In genomic region chr11:57584341-57584740, GRCh38 we compare ENCODE assay signal across 25 cellular contexts. TPM values are rescaled to one million over a fixed set of nuclear protein-coding genes. Genes with fewer than 3 reads are reported as not detected.
A peak's percentile ranks its signal among the peaks of the same experiment; 100 is the strongest.
DNase-seq lines count a peak whose midpoint lies in the region; ATAC-seq, FAIRE-seq and TF ChIP-seq lines count a peak whose summit lies in the region.
"Had no signal": no experiment of that assay in that cellular context is flagged by ENCODE, and none has a peak within 500 bp of the region (broad histone marks: within the 10 kb centered on the region; RNA-seq: fewer than 3 reads in every experiment).

No MANE protein-coding gene starts in this region.

- peaks cover 22% of the 10 kb centered on the region for H3K9me3 Mint-ChIP-seq in neural progenitor cell
- H3K9me3 Mint-ChIP-seq: CD4-positive, alpha-beta T cell had no signal

- peaks cover 41% of the 10 kb centered on the region for H3K4me1 ChIP-seq in BLaER1
- peaks cover 16% of the 10 kb centered on the region for H3K4me1 ChIP-seq in Loucy (ENCODE audit: insufficient read depth, low read length, poor library complexity, severe bottlenecking)
- peaks cover 23% of the 10 kb centered on the region for H3K4me1 ChIP-seq in neural progenitor cell
- no peaks in the 10 kb centered on the region for H3K4me1 ChIP-seq in vagina

- H3K4me3 Mint-ChIP-seq in neural progenitor cell, result peak overlapping the region; percentile 7
- H3K4me3 Mint-ChIP-seq: CD4-positive, alpha-beta T cell had no signal

- H2AFZ ChIP-seq in Loucy (ENCODE audit: low read length) (0 out of 2 replicates have a peak overlapping the region, but pooled peaks have one; percentile 22), neural progenitor cell (replicated peaks) (peak overlapping the region; percentile 97)

- intact Hi-C loops in vagina (cut with DNase I), result no loop called here

- peak overlapping the region; percentile 77 for H3K27ac ChIP-seq in BLaER1
- peak overlapping the region; percentile 55 for H3K27ac ChIP-seq in neural progenitor cell
- no peak overlapping the region for H3K27ac ChIP-seq in vagina
- H3K27ac ChIP-seq: KMS-11 had no signal

- no peak overlapping the region for H3K4me3 ChIP-seq in BLaER1
- no peak overlapping the region for H3K4me3 ChIP-seq in Loucy (ENCODE audit: low read length, poor library complexity, severe bottlenecking)
- H3K4me3 ChIP-seq in bronchial epithelial cell (ENCODE audit: low read depth, low read length), result no peak overlapping the region
- H3K4me3 ChIP-seq in neural progenitor cell, result no peak overlapping the region
- no peak overlapping the region for H3K4me3 ChIP-seq in vagina

- H3K4me2 ChIP-seq in BLaER1, result peak overlapping the region; percentile 82
- H3K4me2 ChIP-seq in Loucy (ENCODE audit: low read depth, low read length, poor library complexity, severe bottlenecking), result no peak overlapping the region
- peak overlapping the region; percentile 53 for H3K4me2 ChIP-seq in neural progenitor cell

- H3K27me3 ChIP-seq in BLaER1 (no peaks in the 10 kb centered on the region), Loucy (ENCODE audit: insufficient read depth, low read length, poor library complexity, severe bottlenecking) (no peaks in the 10 kb centered on the region), bronchial epithelial cell (ENCODE audit: control insufficient read depth, insufficient read depth, low read length) (no peaks in the 10 kb centered on the region), neural progenitor cell (no peaks in the 10 kb centered on the region), vagina (no peaks in the 10 kb centered on the region)

- H3K36me3 Mint-ChIP-seq in neural progenitor cell, result peaks cover 7% of the 10 kb centered on the region

- H3K4me1 Mint-ChIP-seq in neural progenitor cell, result peaks cover 26% of the 10 kb centered on the region

- H3K9ac ChIP-seq in BLaER1 (peak overlapping the region; percentile 61; the same call in 1 of the 2 replicates), Loucy (ENCODE audit: low read depth, low read length, poor library complexity, severe bottlenecking) (no peak overlapping the region), neural progenitor cell (no peak overlapping the region)
- H3K9ac ChIP-seq: KMS-11 had no signal

- peak overlapping the region; percentile 84 for H3K27ac Mint-ChIP-seq in neural progenitor cell
- H3K27ac Mint-ChIP-seq: CD4-positive, alpha-beta T cell had no signal

- no peak for ATAC-seq in GM18861 (IDR thresholded peaks at IDR 0.05; ENCODE audit: unreplicated experiment)

- H3K9me3 ChIP-seq in BLaER1 (peaks cover 17% of the 10 kb centered on the region), Loucy (ENCODE audit: insufficient read depth, low read depth, low read length) (peaks cover 3% of the 10 kb centered on the region; the same call in 1 of the 2 replicates), neural progenitor cell (ENCODE audit: low read depth) (no peaks in the 10 kb centered on the region), vagina (no peaks in the 10 kb centered on the region)

- no peak for DNase-seq in bronchial epithelial cell (ENCODE audit: low read depth)
- peak; percentile 52 for DNase-seq in neural progenitor cell (ENCODE audit: low spot score)
- DNase-seq in NCI-H1436 treated with DMSO at 0.1 percent for 48 hours (lab: John Stamatoyannopoulos, UW), result no peak
- no peak for DNase-seq in stimulated activated naive CD4-positive, alpha-beta T cell treated with Interleukin-2 at 50 U/mL for 16 hours (lab: John Stamatoyannopoulos, UW)
- no peak for DNase-seq in vagina (ENCODE audit: extremely low spot score in 2 of 2)
- DNase-seq: CD4-positive, alpha-beta T cell; GOT3; HCEC 1CT; IMR-90; NCI-H1048; NCI-H1417; NCI-H1930; NCI-H446; NCI-H524 treated with DMSO at 0.1 percent for 48 hours; NCI-H774; Right ventricle myocardium superior; RPMI8226 had no signal

- H3F3A ChIP-seq in Loucy (ENCODE audit: low read depth) (no peaks in the 10 kb centered on the region), neural progenitor cell (ENCODE audit: low read depth) (peaks cover 17% of the 10 kb centered on the region)

- no peak for TF ChIP-seq CTCF in Loucy (conservative IDR thresholded peaks at IDR 0.05; ENCODE audit: low read length)
- no peak for TF ChIP-seq CTCF in bronchial epithelial cell (IDR thresholded peaks at IDR 0.05; ENCODE audit: insufficient read depth, low read length, severe bottlenecking)
- TF ChIP-seq CTCF in neural progenitor cell (IDR thresholded peaks at IDR 0.05), result no peak
- TF ChIP-seq CTCF in vagina (IDR thresholded peaks at IDR 0.05), result no peak

- no peaks in the 10 kb centered on the region for H4K20me1 ChIP-seq in BLaER1
- no peaks in the 10 kb centered on the region for H4K20me1 ChIP-seq in Loucy (ENCODE audit: insufficient read depth, low read length, poor library complexity, severe bottlenecking)
- no peaks in the 10 kb centered on the region for H4K20me1 ChIP-seq in neural progenitor cell (ENCODE audit: low read depth)

- H3K36me3 ChIP-seq in BLaER1 (no peaks in the 10 kb centered on the region), Loucy (ENCODE audit: insufficient read depth, low read length) (no peaks in the 10 kb centered on the region), bronchial epithelial cell (ENCODE audit: control insufficient read depth, insufficient read depth, low read length) (no peaks in the 10 kb centered on the region), neural progenitor cell (no peaks in the 10 kb centered on the region), vagina (no peaks in the 10 kb centered on the region)

- H3K9me2 ChIP-seq in Loucy (replicated peaks; ENCODE audit: low read depth, low read length), result no peaks in the 10 kb centered on the region

- H3K27me3 Mint-ChIP-seq in neural progenitor cell (ENCODE audit: insufficient read depth, low read depth), result peaks cover 7% of the 10 kb centered on the region
- H3K27me3 Mint-ChIP-seq: CD4-positive, alpha-beta T cell had no signal

- TF ChIP-seq POLR2A in vagina (IDR thresholded peaks at IDR 0.05), result no peak

- no peaks in the 10 kb centered on the region for H3K79me2 ChIP-seq in Loucy (ENCODE audit: insufficient read depth, low read length)
- no peaks in the 10 kb centered on the region for H3K79me2 ChIP-seq in neural progenitor cell (ENCODE audit: low read depth)

- FAIRE-seq in bronchial epithelial cell (lab: Jason Lieb, UNC), result peak; percentile 50
- FAIRE-seq: D721Med had no signal

RNA-seq across cellular contexts. Expression of gene SERPING1, which starts 13.1 kb away (rescaled TPM):
- total RNA-seq in bronchial epithelial cell, result 1.3 and 2.0 TPM in 2 replicates
- 46.0 and 68.1 TPM in 2 replicates for total RNA-seq in neural progenitor cell (ENCODE audit: low replicate concordance)
- total RNA-seq in vagina, result 779 TPM
- total RNA-seq: SK-MEL-5 had no signal

RNA-seq across cellular contexts. Expression of gene UBE2L6, which starts 16.9 kb away (rescaled TPM):
- total RNA-seq in bronchial epithelial cell (7.4 and 13.6 TPM in 2 replicates), neural progenitor cell (ENCODE audit: low replicate concordance) (76.2 and 112 TPM in 2 replicates), vagina (48.1 TPM)

RNA-seq across cellular contexts. Expression of gene SMTNL1, which starts 46.9 kb away (rescaled TPM):
- total RNA-seq in bronchial epithelial cell (not detected in 2 replicates), neural progenitor cell (ENCODE audit: low replicate concordance) (0.28 TPM in 1 of 2 replicates, not detected in the other), vagina (not detected)
- total RNA-seq: A172; CD4-positive, alpha-beta T cell; G401; IMR-90; Right ventricle myocardium superior; SK-MEL-5 had no signal

RNA-seq across cellular contexts. Expression of gene TIMM10, which starts 53.8 kb away (rescaled TPM):
- total RNA-seq in bronchial epithelial cell, result 71.2 and 86.9 TPM in 2 replicates
- 19.1 and 21.9 TPM in 2 replicates for total RNA-seq in neural progenitor cell (ENCODE audit: low replicate concordance)
- total RNA-seq in vagina, result 45.2 TPM

Comparison
In these comparisons a context has a peak if more than half of its experiments do, and no peak if none do; other contexts are left out.
1. RNA of gene SERPING1, which starts 13.1 kb away (total RNA-seq): 779 TPM in vagina (single experiment) and 46.0 to 68.1 TPM in neural progenitor cell; 1.3 to 2.0 TPM in bronchial epithelial cell; every median in the first group is over 10 times any median in the second.